ENCODE assay signal across 21 cellular contexts in genomic region chr1:115310821-115311220, GRCh38. TPM values are rescaled to one million over a fixed set of nuclear protein-coding genes. Genes with fewer than 3 reads are reported as not detected.
DNase-seq lines count a peak whose midpoint lies in the region; ATAC-seq, FAIRE-seq and TF ChIP-seq lines count a peak whose summit lies in the region.
"Had no signal": no experiment of that assay in that cellular context is flagged by ENCODE, and none has a peak within 500 bp of the region (broad histone marks: within the 10 kb centered on the region; RNA-seq: fewer than 3 reads in every experiment).

No MANE protein-coding gene starts in this region.

- H4K20me1 ChIP-seq in DOHH2 (ENCODE audit: control insufficient read depth, insufficient read depth, low read depth, low read length): no peaks in the 10 kb centered on the region
- H4K20me1 ChIP-seq: BLaER1 treated with 17β-estradiol and CSF1 and Interleukin-3, amounts not matched to agents 10 nM and 100 nM had no signal

- ATAC-seq in HG02588 (IDR thresholded peaks at IDR 0.05; ENCODE audit: unreplicated experiment) (peak; percentile 64), HG03565 (IDR thresholded peaks at IDR 0.05; ENCODE audit: unreplicated experiment) (peak; percentile 65)
- no peak for ATAC-seq in effector memory CD8-positive, alpha-beta T cell (replicated peaks)
- ATAC-seq: Panc1, Right ventricle myocardium inferior had no signal

- peak; percentile 9 for DNase-seq in germinal center (ENCODE audit: low spot score)
- DNase-seq in H54 (ENCODE audit: insufficient read length, low spot score): no peak
- no peak for DNase-seq in effector memory CD8-positive, alpha-beta T cell
- no peak for DNase-seq in CD14-positive monocyte (ENCODE audit: low spot score)
- DNase-seq in activated T-helper 1 cell treated with anti-CD3 and anti-CD28 coated beads, Interleukin-12 subunit alpha, Interleukin-12 subunit beta, Interleukin-2, Interleukin-4 antibody, amounts not matched to agents 30 ng/mL and 10 ng/mL and 1 ng/mL, durations not matched to agents 14 hours and 24 hours and 36 hours (ENCODE audit: low spot score): no peak
- DNase-seq: 8988T, GOT3, IMR-90, NCI-H1417 treated with DMSO at 0.1 percent for 48 hours, NCI-H2029, NCI-H226, NCI-H69 had no signal

- H3K36me3 ChIP-seq in DOHH2 (ENCODE audit: control insufficient read depth, low read length): no peaks in the 10 kb centered on the region
- H3K36me3 ChIP-seq: BLaER1 treated with 17β-estradiol and CSF1 and Interleukin-3, amounts not matched to agents 10 nM and 100 nM had no signal

- TF ChIP-seq CTCF in DOHH2 (IDR thresholded peaks at IDR 0.05; ENCODE audit: low read depth, low read length, poor library complexity, severe bottlenecking) (no peak), CD14-positive monocyte (IDR thresholded peaks at IDR 0.05) (no peak)

- no peaks in the 10 kb centered on the region for H3K9me2 ChIP-seq in DOHH2 (replicated peaks; ENCODE audit: control insufficient read depth, low read length)

- H3K27ac ChIP-seq in DOHH2 (ENCODE audit: low read depth, low read length): peak overlapping the region; percentile 21; the same call in 1 of the 2 replicates
- H3K27ac ChIP-seq: BLaER1 treated with 17β-estradiol and CSF1 and Interleukin-3, amounts not matched to agents 10 nM and 100 nM had no signal

- no peaks in the 10 kb centered on the region for H3K79me2 ChIP-seq in DOHH2 (ENCODE audit: control insufficient read depth, low read length)

- H3F3A ChIP-seq in DOHH2 (ENCODE audit: control insufficient read depth, insufficient read depth): no peaks in the 10 kb centered on the region

- no peaks in the 10 kb centered on the region for H3K9me3 ChIP-seq in DOHH2 (ENCODE audit: control insufficient read depth, insufficient read depth, low read length)
- H3K9me3 ChIP-seq: BLaER1 treated with 17β-estradiol and CSF1 and Interleukin-3, amounts not matched to agents 10 nM and 100 nM had no signal

- no peaks in the 10 kb centered on the region for H3K4me1 Mint-ChIP-seq in effector memory CD8-positive, alpha-beta T cell (ENCODE audit: low read depth in 2 of 2)
- H3K4me1 Mint-ChIP-seq in CD14-positive monocyte: no peaks in the 10 kb centered on the region
- no peaks in the 10 kb centered on the region for H3K4me1 Mint-ChIP-seq in activated T-helper 1 cell treated with anti-CD3 and anti-CD28 coated beads, Interleukin-12 subunit alpha, Interleukin-12 subunit beta, Interleukin-2, Interleukin-4 antibody, amounts not matched to agents 30 ng/mL and 10 ng/mL and 1 ng/mL, durations not matched to agents 14 hours and 24 hours and 36 hours (ENCODE audit: low read depth)

- H3K36me3 Mint-ChIP-seq in effector memory CD8-positive, alpha-beta T cell (ENCODE audit: insufficient read depth): no peaks in the 10 kb centered on the region
- H3K36me3 Mint-ChIP-seq in CD14-positive monocyte: no peaks in the 10 kb centered on the region
- H3K36me3 Mint-ChIP-seq in activated T-helper 1 cell treated with anti-CD3 and anti-CD28 coated beads, Interleukin-12 subunit alpha, Interleukin-12 subunit beta, Interleukin-2, Interleukin-4 antibody, amounts not matched to agents 30 ng/mL and 10 ng/mL and 1 ng/mL, durations not matched to agents 14 hours and 24 hours and 36 hours (ENCODE audit: low read depth): no peaks in the 10 kb centered on the region

- no peak for FAIRE-seq in H54 (lab: Jason Lieb, UNC)

- peak overlapping the region; percentile 67 for H3K4me2 ChIP-seq in DOHH2 (ENCODE audit: low read length)

- peaks cover 37% of the 10 kb centered on the region for H3K4me1 ChIP-seq in DOHH2 (ENCODE audit: control insufficient read depth, low read length)

- H3K9me3 Mint-ChIP-seq in effector memory CD8-positive, alpha-beta T cell: no peaks in the 10 kb centered on the region
- H3K9me3 Mint-ChIP-seq in CD14-positive monocyte: peaks cover 0 to 2% (median 0%) of the 10 kb centered on the region in 7 donors
- H3K9me3 Mint-ChIP-seq in activated T-helper 1 cell treated with anti-CD3 and anti-CD28 coated beads, Interleukin-12 subunit alpha, Interleukin-12 subunit beta, Interleukin-2, Interleukin-4 antibody, amounts not matched to agents 30 ng/mL and 10 ng/mL and 1 ng/mL, durations not matched to agents 14 hours and 24 hours and 36 hours: no peaks in the 10 kb centered on the region

- H3K4me3 Mint-ChIP-seq in effector memory CD8-positive, alpha-beta T cell: no peak overlapping the region
- no peak overlapping the region for H3K4me3 Mint-ChIP-seq in CD14-positive monocyte
- H3K4me3 Mint-ChIP-seq in activated T-helper 1 cell treated with anti-CD3 and anti-CD28 coated beads, Interleukin-12 subunit alpha, Interleukin-12 subunit beta, Interleukin-2, Interleukin-4 antibody, amounts not matched to agents 30 ng/mL and 10 ng/mL and 1 ng/mL, durations not matched to agents 14 hours and 24 hours and 36 hours: no peak overlapping the region

- no peak overlapping the region for H3K27ac Mint-ChIP-seq in effector memory CD8-positive, alpha-beta T cell
- no peak overlapping the region for H3K27ac Mint-ChIP-seq in CD14-positive monocyte
- H3K27ac Mint-ChIP-seq in activated T-helper 1 cell treated with anti-CD3 and anti-CD28 coated beads, Interleukin-12 subunit alpha, Interleukin-12 subunit beta, Interleukin-2, Interleukin-4 antibody, amounts not matched to agents 30 ng/mL and 10 ng/mL and 1 ng/mL, durations not matched to agents 14 hours and 24 hours and 36 hours: no peak overlapping the region

- TF ChIP-seq POLR2A in H54 (IDR thresholded peaks at IDR 0.05; ENCODE audit: low read depth, low read length): no peak

- H3K4me3 ChIP-seq in DOHH2 (ENCODE audit: low read length): peak overlapping the region; percentile 51
- H3K4me3 ChIP-seq: BLaER1 treated with 17β-estradiol and CSF1 and Interleukin-3, amounts not matched to agents 10 nM and 100 nM had no signal

- no peaks in the 10 kb centered on the region for H3K27me3 ChIP-seq in DOHH2 (ENCODE audit: control insufficient read depth, low read length)
- H3K27me3 ChIP-seq: BLaER1 treated with 17β-estradiol and CSF1 and Interleukin-3, amounts not matched to agents 10 nM and 100 nM had no signal

- H3K27me3 Mint-ChIP-seq in effector memory CD8-positive, alpha-beta T cell: peaks cover 16 to 18% of the 10 kb centered on the region in 2 donors
- H3K27me3 Mint-ChIP-seq in CD14-positive monocyte (ENCODE audit: low read depth in 3 of 3): peaks cover 1 to 4% (median 2%) of the 10 kb centered on the region in 3 donors
- H3K27me3 Mint-ChIP-seq in activated T-helper 1 cell treated with anti-CD3 and anti-CD28 coated beads, Interleukin-12 subunit alpha, Interleukin-12 subunit beta, Interleukin-2, Interleukin-4 antibody, amounts not matched to agents 30 ng/mL and 10 ng/mL and 1 ng/mL, durations not matched to agents 14 hours and 24 hours and 36 hours (ENCODE audit: insufficient read depth): no peaks in the 10 kb centered on the region

- intact Hi-C loops in CD14-positive monocyte (cut with micrococcal nuclease): no loop called here
- intact Hi-C loops in activated T-helper 1 cell treated with anti-CD3 and anti-CD28 coated beads, Interleukin-12 subunit alpha, Interleukin-12 subunit beta, Interleukin-2, Interleukin-4 antibody, amounts not matched to agents 30 ng/mL and 10 ng/mL and 1 ng/mL, durations not matched to agents 14 hours and 24 hours and 36 hours (cut with micrococcal nuclease): no loop called here

RNA-seq across cellular contexts. Expression of gene NGF, which starts 27.2 kb away (rescaled TPM):
- polyA plus RNA-seq in CD14-positive monocyte: not detected
- total RNA-seq in activated T-helper 1 cell treated with anti-CD3 and anti-CD28 coated beads, Interleukin-12 subunit alpha, Interleukin-12 subunit beta, Interleukin-2, Interleukin-4 antibody, amounts not matched to agents 30 ng/mL and 10 ng/mL and 1 ng/mL, durations not matched to agents 14 hours and 24 hours and 36 hours: not detected in 2 replicates
- total RNA-seq: HT-29; LHCN-M2; T-helper 1 cell treated with Interleukin-12 subunit alpha and Interleukin-12 subunit beta and Interleukin-4 antibody, amounts not matched to agents 30 ng/mL and 1 ng/mL, for 36 hours had no signal
